9 cellular contexts compared by ENCODE assay signal in genomic region chr16:77213542-77214108, GRCh38. TPM values are rescaled to one million over a fixed set of nuclear protein-coding genes. Genes with fewer than 3 reads are reported as not detected.
A peak's percentile ranks its signal among the peaks of the same experiment; 100 is the strongest.
DNase-seq lines count a peak whose midpoint lies in the region; ATAC-seq and TF ChIP-seq lines count a peak whose summit lies in the region.
"Had no signal": no experiment of that assay in that cellular context is flagged by ENCODE, and none has a peak within 500 bp of the region (broad histone marks: within the 10 kb centered on the region; RNA-seq: fewer than 3 reads in every experiment).

No MANE protein-coding gene starts in this region.

- H3K4me1 Mint-ChIP-seq in dendritic cell treated with granulocyte-macrophage colony-stimulating factor and Interleukin-4, amounts not matched to agents 40 ng/mL and 50 ng/mL, for 4 days (ENCODE audit: low read depth) = peaks cover 27% of the 10 kb centered on the region
- peaks cover 7% of the 10 kb centered on the region for H3K4me1 Mint-ChIP-seq in nephron

- peaks cover 14% of the 10 kb centered on the region for H3K4me1 ChIP-seq in DOHH2 (ENCODE audit: control insufficient read depth, low read length)
- H3K4me1 ChIP-seq in Peyer's patch = peaks cover 0 to 7% (median 0%) of the 10 kb centered on the region in 4 donors

- H3K27ac Mint-ChIP-seq in dendritic cell treated with granulocyte-macrophage colony-stimulating factor and Interleukin-4, amounts not matched to agents 40 ng/mL and 50 ng/mL, for 4 days = no peak overlapping the region
- H3K27ac Mint-ChIP-seq in nephron = no peak overlapping the region

- no peaks in the 10 kb centered on the region for H4K20me1 ChIP-seq in DOHH2 (ENCODE audit: control insufficient read depth, insufficient read depth, low read depth, low read length)

- intact Hi-C loops in dendritic cell treated with granulocyte-macrophage colony-stimulating factor and Interleukin-4, amounts not matched to agents 40 ng/mL and 50 ng/mL, for 4 days (cut with micrococcal nuclease) = loop anchor here (2.0 kb wide), 1 partner anchor 23 kb away; the partner anchor contains the start of gene MON1B

- H3K36me3 Mint-ChIP-seq in dendritic cell treated with granulocyte-macrophage colony-stimulating factor and Interleukin-4, amounts not matched to agents 40 ng/mL and 50 ng/mL, for 4 days (ENCODE audit: low read depth) = no peaks in the 10 kb centered on the region
- H3K36me3 Mint-ChIP-seq in nephron (ENCODE audit: low read depth) = no peaks in the 10 kb centered on the region

- H3K27me3 ChIP-seq in DOHH2 (ENCODE audit: control insufficient read depth, low read length) (no peaks in the 10 kb centered on the region), Peyer's patch (no peaks in the 10 kb centered on the region)

- TF ChIP-seq POLR2A in Peyer's patch (IDR thresholded peaks at IDR 0.05) = no peak

- H3K36me3 ChIP-seq in DOHH2 (ENCODE audit: control insufficient read depth, low read length) (no peaks in the 10 kb centered on the region; the same call in 1 of the 2 replicates), Peyer's patch (no peaks in the 10 kb centered on the region)

- peak overlapping the region; percentile 94; the same call in 1 of the 2 replicates for H3K4me2 ChIP-seq in DOHH2 (ENCODE audit: low read length)

- no peak for TF ChIP-seq CTCF in DOHH2 (IDR thresholded peaks at IDR 0.05; ENCODE audit: low read depth, low read length, poor library complexity, severe bottlenecking)
- no peak for TF ChIP-seq CTCF in nephron (IDR thresholded peaks at IDR 0.05; ENCODE audit: unreplicated experiment in 3 of 3)
- no peak for TF ChIP-seq CTCF in Peyer's patch (IDR thresholded peaks at IDR 0.05)

- H3K27ac ChIP-seq in DOHH2 (ENCODE audit: low read depth, low read length) (no peak overlapping the region), Peyer's patch (no peak overlapping the region)

- H3K4me3 ChIP-seq in DOHH2 (ENCODE audit: low read length) (peak overlapping the region; percentile 97), Peyer's patch (no peak overlapping the region)

- DNase-seq in NCI-H2029 treated with DMSO at 0.1 percent for 48 hours (lab: John Stamatoyannopoulos, UW) (peak; percentile 75), Peyer's patch (no peak)

- H3K9me3 ChIP-seq in DOHH2 (ENCODE audit: control insufficient read depth, insufficient read depth, low read length) (no peaks in the 10 kb centered on the region), Peyer's patch (no peaks in the 10 kb centered on the region)
- H3K9me3 ChIP-seq: tibial nerve had no signal

- peak overlapping the region; percentile 77 for H3K4me3 Mint-ChIP-seq in dendritic cell treated with granulocyte-macrophage colony-stimulating factor and Interleukin-4, amounts not matched to agents 40 ng/mL and 50 ng/mL, for 4 days
- H3K4me3 Mint-ChIP-seq in nephron = peak overlapping the region; percentile 77 to 89 (median 80)

- ATAC-seq in HG03469 (IDR thresholded peaks at IDR 0.05; ENCODE audit: unreplicated experiment) = no peak
- ATAC-seq in HG02840 (IDR thresholded peaks at IDR 0.05; ENCODE audit: low FRiP score, unreplicated experiment) = no peak
- ATAC-seq in HG02852 (IDR thresholded peaks at IDR 0.05; ENCODE audit: unreplicated experiment) = no peak

- no peaks in the 10 kb centered on the region; the same call in 1 of the 2 replicates for H3K9me2 ChIP-seq in DOHH2 (replicated peaks; ENCODE audit: control insufficient read depth, low read length)

- peaks cover 18% of the 10 kb centered on the region for H3K27me3 Mint-ChIP-seq in dendritic cell treated with granulocyte-macrophage colony-stimulating factor and Interleukin-4, amounts not matched to agents 40 ng/mL and 50 ng/mL, for 4 days
- H3K27me3 Mint-ChIP-seq in nephron (ENCODE audit: low read depth) = peaks cover 4% of the 10 kb centered on the region

- no peaks in the 10 kb centered on the region for H3F3A ChIP-seq in DOHH2 (ENCODE audit: control insufficient read depth, insufficient read depth)

- H3K79me2 ChIP-seq in DOHH2 (ENCODE audit: control insufficient read depth, low read length) = peaks cover 8% of the 10 kb centered on the region

- H3K9me3 Mint-ChIP-seq in dendritic cell treated with granulocyte-macrophage colony-stimulating factor and Interleukin-4, amounts not matched to agents 40 ng/mL and 50 ng/mL, for 4 days = no peaks in the 10 kb centered on the region
- no peaks in the 10 kb centered on the region for H3K9me3 Mint-ChIP-seq in nephron

RNA-seq across cellular contexts. Expression of gene SYCE1L, which starts 14.4 kb away (rescaled TPM):
- total RNA-seq in Peyer's patch = 1 to 10 TPM in 1 of 4 donors, not detected in 3; 1.9 TPM

RNA-seq across cellular contexts. Expression of gene MON1B, which starts 22.6 kb away (rescaled TPM):
- 10 to 100 TPM; 20.6 to 59.4 (median 47.1) TPM for total RNA-seq in Peyer's patch
